Comparison of ENCODE assay signal across 1 cellular context in genomic region chr15:53197426-53197839, GRCh38.
TF ChIP-seq lines count a peak whose summit lies in the region.

No MANE protein-coding gene starts in this region.

TF ChIP-seq in HepG2, 621 proteins besides CTCF, POLR2A, EP300 and RAD21 (continued from another document and continues in another):
- TF ChIP-seq REST (IDR thresholded peaks at IDR 0.05; ENCODE audit: borderline replicate concordance in 1 of 2, low read depth in 1 of 2, low read length in 2 of 2) = peak in 1 of 2 experiments; percentile 37; a peak in 2 of 4 replicates
- TF ChIP-seq GATAD1 (CRISPR knock-in tag; IDR thresholded peaks at IDR 0.05) = peak; percentile 54; the same call in 1 of the 2 replicates
- no peak for TF ChIP-seq GMEB2 (CRISPR knock-in tag; IDR thresholded peaks at IDR 0.05; ENCODE audit: low read depth)
- no peak for TF ChIP-seq E2F5 (CRISPR knock-in tag; conservative IDR thresholded peaks at IDR 0.05)
- TF ChIP-seq IRX3 (CRISPR knock-in tag; IDR thresholded peaks at IDR 0.05; ENCODE audit: borderline replicate concordance, low read depth) = no peak
- no peak for TF ChIP-seq FUBP1 (CRISPR knock-in tag; IDR thresholded peaks at IDR 0.05; ENCODE audit: borderline replicate concordance)
- no peak for TF ChIP-seq PBX3 (CRISPR knock-in tag; IDR thresholded peaks at IDR 0.05; ENCODE audit: borderline replicate concordance)
- TF ChIP-seq AGO2 (optimal IDR thresholded peaks at IDR 0.05; ENCODE audit: low read depth, low read length) = no peak
- TF ChIP-seq ZBTB7B (CRISPR knock-in tag; IDR thresholded peaks at IDR 0.05) = 0 out of 2 replicates have a peak, but pooled peaks have one; percentile 25
- TF ChIP-seq SIN3B (IDR thresholded peaks at IDR 0.05; ENCODE audit: low read length) = no peak
- TF ChIP-seq FOXJ3 (CRISPR knock-in tag; IDR thresholded peaks at IDR 0.05; ENCODE audit: borderline replicate concordance) = no peak
- TF ChIP-seq TBX2 (CRISPR knock-in tag; IDR thresholded peaks at IDR 0.05; ENCODE audit: borderline replicate concordance) = peak; percentile 52
- TF ChIP-seq ELF1 (CRISPR knock-in tag; IDR thresholded peaks at IDR 0.05) = 0 out of 2 replicates have a peak, but pooled peaks have one; percentile 28
- no peak for TF ChIP-seq PLRG1 (conservative IDR thresholded peaks at IDR 0.05)
- peak; percentile 47 to 69; a peak in 2 of 4 replicates for TF ChIP-seq HMGXB4 (CRISPR knock-in tag; IDR thresholded peaks at IDR 0.05; ENCODE audit: borderline replicate concordance in 1 of 2, low read depth in 1 of 2)
- TF ChIP-seq SPEN (CRISPR knock-in tag; IDR thresholded peaks at IDR 0.05; ENCODE audit: low read depth) = peak; percentile 54; the same call in 1 of the 2 replicates
- peak; percentile 81 for TF ChIP-seq POGZ (CRISPR knock-in tag; IDR thresholded peaks at IDR 0.05)
- no peak for TF ChIP-seq ZNF552 (CRISPR knock-in tag; IDR thresholded peaks at IDR 0.05; ENCODE audit: borderline replicate concordance)
- no peak for TF ChIP-seq MLXIP (CRISPR knock-in tag; IDR thresholded peaks at IDR 0.05; ENCODE audit: borderline replicate concordance)
- TF ChIP-seq ELF4 (CRISPR knock-in tag; IDR thresholded peaks at IDR 0.05; ENCODE audit: borderline replicate concordance) = no peak
- TF ChIP-seq ZNF687 (CRISPR knock-in tag; IDR thresholded peaks at IDR 0.05) = peak; percentile 81
- 0 out of 2 replicates have a peak, but pooled peaks have one; percentile 41 for TF ChIP-seq ZNF574 (CRISPR knock-in tag; IDR thresholded peaks at IDR 0.05)
- no peak for TF ChIP-seq CHD2 (IDR thresholded peaks at IDR 0.05; ENCODE audit: low read depth, low read length)
- TF ChIP-seq ZNF644 (CRISPR knock-in tag; IDR thresholded peaks at IDR 0.05; ENCODE audit: low read depth) = 0 out of 2 replicates have a peak, but pooled peaks have one; percentile 16
- 0 out of 2 replicates have a peak, but pooled peaks have one; percentile 28 for TF ChIP-seq ZBTB20 (CRISPR knock-in tag; IDR thresholded peaks at IDR 0.05; ENCODE audit: borderline replicate concordance, low read depth)
- TF ChIP-seq CREB1 (IDR thresholded peaks at IDR 0.05) = no peak
- TF ChIP-seq CREB1 (CRISPR knock-in tag; IDR thresholded peaks at IDR 0.05) = peak; percentile 59
- no peak for TF ChIP-seq FIP1L1 (IDR thresholded peaks at IDR 0.05; ENCODE audit: borderline replicate concordance, insufficient read depth, low read depth, low read length)
- no peak for TF ChIP-seq ZMAT3 (CRISPR knock-in tag; conservative IDR thresholded peaks at IDR 0.05)
- no peak for TF ChIP-seq SOX6 (IDR thresholded peaks at IDR 0.05)
- TF ChIP-seq SOX6 (CRISPR knock-in tag; IDR thresholded peaks at IDR 0.05) = peak; percentile 71
- no peak for TF ChIP-seq ZFP36 (IDR thresholded peaks at IDR 0.05; ENCODE audit: borderline replicate concordance, low read depth, low read length, partially characterized antibody)
